In the genomic region with DNA sequence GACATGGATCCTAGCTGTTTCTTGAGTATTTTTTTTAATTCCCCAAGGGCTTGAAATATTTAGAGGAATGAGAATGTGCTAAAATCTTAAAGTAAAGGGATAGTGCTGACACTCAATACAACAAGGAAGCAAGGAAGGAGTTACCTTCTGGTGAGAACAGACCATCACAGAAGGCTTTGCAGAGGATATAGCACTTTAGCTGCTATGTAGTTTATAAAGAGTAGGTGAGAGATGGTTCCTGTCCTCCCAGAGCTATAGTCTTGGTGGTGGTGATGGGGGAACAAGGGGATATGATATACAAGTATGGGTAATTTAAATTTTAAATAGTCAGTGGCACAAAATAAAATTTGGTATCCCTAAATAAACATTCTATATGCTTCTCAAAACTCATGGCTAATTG, we compare ENCODE assay signal across 19 cellular contexts. TPM values are rescaled to one million over a fixed set of nuclear protein-coding genes. Genes with fewer than 3 reads are reported as not detected.
DNase-seq lines count a peak whose midpoint lies in the region; ATAC-seq and TF ChIP-seq lines count a peak whose summit lies in the region.
"Had no signal": no experiment of that assay in that cellular context is flagged by ENCODE, and none has a peak within 500 bp of the region (broad histone marks: within the 10 kb centered on the region; RNA-seq: fewer than 3 reads in every experiment).

No MANE protein-coding gene starts in this region.

- H3K27ac Mint-ChIP-seq in CD14-positive monocyte (peak overlapping the region; percentile 85 to 97 (median 94)), naive B cell (peak overlapping the region; percentile 95 to 99 (median 97))
- peak overlapping the region; percentile 75 for H3K27ac Mint-ChIP-seq in activated naive CD8-positive, alpha-beta T cell treated with anti-CD3 and anti-CD28 coated beads, Interleukin-2, amount 50 U/mL, for 24 hours
- H3K27ac Mint-ChIP-seq: activated naive CD4-positive, alpha-beta T cell treated with anti-CD3 and anti-CD28 coated beads, Interleukin-2, amount 50 U/mL, for 24 hours; activated T-cell treated with anti-CD3 and anti-CD28 coated beads, Interleukin-2, amount 50 U/mL, for 24 hours had no signal

- H3K4me1 Mint-ChIP-seq in CD14-positive monocyte (peaks cover 16% of the 10 kb centered on the region), naive B cell (peaks cover 17 to 24% (median 23%) of the 10 kb centered on the region in 3 donors)
- H3K4me1 Mint-ChIP-seq in activated naive CD8-positive, alpha-beta T cell treated with anti-CD3 and anti-CD28 coated beads, Interleukin-2, amount 50 U/mL, for 24 hours = peaks cover 14% of the 10 kb centered on the region

- no peak for TF ChIP-seq CTCF in CD14-positive monocyte (IDR thresholded peaks at IDR 0.05)

- no peaks in the 10 kb centered on the region for H3K27me3 Mint-ChIP-seq in CD14-positive monocyte (ENCODE audit: low read depth in 3 of 3)
- H3K27me3 Mint-ChIP-seq in activated naive CD8-positive, alpha-beta T cell treated with anti-CD3 and anti-CD28 coated beads, Interleukin-2, amount 50 U/mL, for 24 hours = no peaks in the 10 kb centered on the region
- no peaks in the 10 kb centered on the region for H3K27me3 Mint-ChIP-seq in naive B cell
- H3K27me3 Mint-ChIP-seq: activated naive CD4-positive, alpha-beta T cell treated with anti-CD3 and anti-CD28 coated beads, Interleukin-2, amount 50 U/mL, for 24 hours; activated T-cell treated with anti-CD3 and anti-CD28 coated beads, Interleukin-2, amount 50 U/mL, for 24 hours; CD4-positive, CD25-positive, alpha-beta regulatory T cell; T-cell had no signal

- H3K4me3 Mint-ChIP-seq in CD14-positive monocyte = no peak overlapping the region
- no peak overlapping the region for H3K4me3 Mint-ChIP-seq in activated naive CD8-positive, alpha-beta T cell treated with anti-CD3 and anti-CD28 coated beads, Interleukin-2, amount 50 U/mL, for 24 hours
- peak overlapping the region in 7 of 8 donors; percentile 78 to 90 (median 83) for H3K4me3 Mint-ChIP-seq in naive B cell
- H3K4me3 Mint-ChIP-seq: activated T-cell treated with anti-CD3 and anti-CD28 coated beads, Interleukin-2, amount 50 U/mL, for 24 hours; CD4-positive, CD25-positive, alpha-beta regulatory T cell had no signal

- DNase-seq in CD14-positive monocyte (ENCODE audit: low spot score) = no peak
- DNase-seq in activated naive CD8-positive, alpha-beta T cell treated with anti-CD3 and anti-CD28 coated beads, Interleukin-2, amount 50 U/mL, for 24 hours = no peak
- no peak for DNase-seq in naive B cell
- DNase-seq in SKM-1 treated with dmso at 0.1 percent for 144 hours (lab: John Stamatoyannopoulos, UW; ENCODE audit: unreplicated experiment) = no peak
- no peak for DNase-seq in GOT3 (lab: John Stamatoyannopoulos, UW)
- DNase-seq: activated CD4-positive, alpha-beta T cell treated with anti-CD3 and anti-CD28 coated beads, Interleukin-2, amount 50 U/mL, for 4 hours; activated T-cell treated with anti-CD3 and anti-CD28 coated beads, Interleukin-2, amount 50 U/mL, for 24 hours; CD4-positive, CD25-positive, alpha-beta regulatory T cell; DMS79 treated with DMSO at 0.1 percent for 48 hours; hypothalamus; kidney; NCI-H1436 treated with DMSO at 0.1 percent for 48 hours; NCI-H526; Right ventricle myocardium superior; T-cell had no signal

- ATAC-seq in HG03135 (IDR thresholded peaks at IDR 0.05; ENCODE audit: unreplicated experiment) = peak; percentile 17
- no peak for ATAC-seq in activated naive CD8-positive, alpha-beta T cell treated with anti-CD3 and anti-CD28 coated beads, Interleukin-2, amount 50 U/mL, for 24 hours
- no peak for ATAC-seq in naive B cell (ENCODE audit: low read depth in 2 of 2)
- no peak for ATAC-seq in HG03354 (IDR thresholded peaks at IDR 0.05; ENCODE audit: poor library complexity, severe bottlenecking, unreplicated experiment)
- no peak for ATAC-seq in GM19324 (IDR thresholded peaks at IDR 0.05; ENCODE audit: low FRiP score, unreplicated experiment)
- ATAC-seq: T-cell had no signal

- H3K36me3 Mint-ChIP-seq in CD14-positive monocyte (no peaks in the 10 kb centered on the region), naive B cell (peaks cover 0 to 13% of the 10 kb centered on the region in 2 donors)
- peaks cover 6% of the 10 kb centered on the region for H3K36me3 Mint-ChIP-seq in activated naive CD8-positive, alpha-beta T cell treated with anti-CD3 and anti-CD28 coated beads, Interleukin-2, amount 50 U/mL, for 24 hours (ENCODE audit: low read depth)

- intact Hi-C loops in CD14-positive monocyte (cut with micrococcal nuclease) = no loop called here

- H3K9me3 Mint-ChIP-seq in CD14-positive monocyte = peaks cover 0 to under 1% (median 0%) of the 10 kb centered on the region in 7 donors
- H3K9me3 Mint-ChIP-seq in activated naive CD8-positive, alpha-beta T cell treated with anti-CD3 and anti-CD28 coated beads, Interleukin-2, amount 50 U/mL, for 24 hours = no peaks in the 10 kb centered on the region
- H3K9me3 Mint-ChIP-seq in naive B cell = peaks cover 0 to 1% (median 0%) of the 10 kb centered on the region in 7 donors
- H3K9me3 Mint-ChIP-seq: activated naive CD4-positive, alpha-beta T cell treated with anti-CD3 and anti-CD28 coated beads, Interleukin-2, amount 50 U/mL, for 24 hours; activated T-cell treated with anti-CD3 and anti-CD28 coated beads, Interleukin-2, amount 50 U/mL, for 24 hours; T-cell had no signal

RNA-seq across cellular contexts. Expression of gene MTHFD2L, which starts 47.6 kb away (rescaled TPM):
- polyA plus RNA-seq in CD14-positive monocyte (1 to 10 TPM; 4.8 to 7.0 TPM), naive B cell (ENCODE audit: low read depth in 6 of 6) (10 to 100 TPM in 2 of 6 donors, 1 to 10 TPM in 4; 6.6 to 19.6 (median 8.1) TPM)

Comparison
In these comparisons a context has a peak if more than half of its experiments do, and no peak if none do; other contexts are left out.
1. H3K4me3 Mint-ChIP-seq: peak in naive B cell (7 of 8); none in CD14-positive monocyte (0 of 2) and activated naive CD8-positive, alpha-beta T cell treated with anti-CD3 and anti-CD28 coated beads, Interleukin-2, amount 50 U/mL, for 24 hours (single experiment).
2. Peak in every context shown above with its lines, with median percentiles within 50 percentile points of each other: H3K27ac Mint-ChIP-seq.